Comparison of ENCODE assay signal across 8 cellular contexts in genomic region chr1:8004803-8005573, GRCh38. TPM values are rescaled to one million over a fixed set of nuclear protein-coding genes. Genes with fewer than 3 reads are reported as not detected.
DNase-seq lines count a peak whose midpoint lies in the region; ATAC-seq and TF ChIP-seq lines count a peak whose summit lies in the region.

No MANE protein-coding gene starts in this region.

- peak; percentile 91 for ATAC-seq in esophagus mucosa
- ATAC-seq in omental fat pad (ENCODE audit: low FRiP score), result peak; percentile 94
- no peak for ATAC-seq in GM18511 (IDR thresholded peaks at IDR 0.05; ENCODE audit: unreplicated experiment)

- peak; percentile 91 for DNase-seq in HPDE6-E6E7 (ENCODE audit: extremely low spot score)
- DNase-seq in OCI-M2 (lab: John Stamatoyannopoulos, UW; ENCODE audit: unreplicated experiment), result peak; percentile 43
- peak; percentile 70 for DNase-seq in omental fat pad (ENCODE audit: low spot score)
- no peak for DNase-seq in NCI-H1092 treated with DMSO at 0.1 percent for 48 hours (lab: John Stamatoyannopoulos, UW)
- no peak for DNase-seq in NCI-H2107 (lab: John Stamatoyannopoulos, UW)
- DNase-seq in D341Med (ENCODE audit: low spot score), result no peak

- TF ChIP-seq CTCF in omental fat pad (IDR thresholded peaks at IDR 0.05), result no peak

RNA-seq across cellular contexts. Expression of gene ERRFI1, which starts 21.1 kb away (rescaled TPM):
- 25.4 TPM for total RNA-seq in esophagus mucosa
- 100 to 1,000 TPM; 108 to 313 (median 204) TPM for total RNA-seq in omental fat pad

RNA-seq across cellular contexts. Expression of gene PARK7, which starts 43.5 kb away (rescaled TPM):
- total RNA-seq in esophagus mucosa (170 TPM), omental fat pad (100 to 1,000 TPM; 151 to 260 (median 216) TPM)

Comparison
In these comparisons a context has a peak if more than half of its experiments do, and no peak if none do; other contexts are left out.
1. DNase-seq: peak in HPDE6-E6E7 (single experiment), OCI-M2 (single experiment) and omental fat pad (single experiment); none in NCI-H1092 treated with DMSO at 0.1 percent for 48 hours (single experiment), NCI-H2107 (single experiment) and D341Med (single experiment).